ENCODE assay signal across 10 cellular contexts in genomic region chr18:63158676-63159291, GRCh38.
DNase-seq lines count a peak whose midpoint lies in the region; ATAC-seq and TF ChIP-seq lines count a peak whose summit lies in the region.
"Had no signal": no experiment of that assay in that cellular context is flagged by ENCODE, and none has a peak within 500 bp of the region (broad histone marks: within the 10 kb centered on the region; RNA-seq: fewer than 3 reads in every experiment).

No MANE protein-coding gene starts in this region.

- no peak overlapping the region for H3K4me3 ChIP-seq in esophagus squamous epithelium
- H3K4me3 ChIP-seq in gastroesophageal sphincter: no peak overlapping the region
- H3K4me3 ChIP-seq: smooth muscle cell had no signal

- intact Hi-C loops in esophagus squamous epithelium (cut with DNase I): no loop called here

- no peaks in the 10 kb centered on the region for H3K9me3 ChIP-seq in esophagus squamous epithelium
- no peaks in the 10 kb centered on the region for H3K9me3 ChIP-seq in gastroesophageal sphincter

- ATAC-seq in GM18502 (IDR thresholded peaks at IDR 0.05; ENCODE audit: poor library complexity, unreplicated experiment) (peak; percentile 14), HG03108 (IDR thresholded peaks at IDR 0.05; ENCODE audit: unreplicated experiment) (peak; percentile 11), GM21423 (IDR thresholded peaks at IDR 0.05; ENCODE audit: unreplicated experiment) (no peak), gastroesophageal sphincter (no peak)
- ATAC-seq in activated T-cell treated with anti-CD3 and anti-CD28 coated beads, Interleukin-2, amount 50 U/mL, for 72 hours (replicated peaks in 1 of 2): peak; percentile 9 to 11
- ATAC-seq: left cardiac atrium had no signal

- H3K27ac ChIP-seq in esophagus squamous epithelium (peak overlapping the region in 2 of 4 donors; percentile 14 to 63), gastroesophageal sphincter (peak overlapping the region in 1 of 4 donors; percentile 21)

- H3K36me3 Mint-ChIP-seq in activated T-cell treated with anti-CD3 and anti-CD28 coated beads, Interleukin-2, amount 50 U/mL, for 72 hours (ENCODE audit: insufficient read depth in 2 of 2): peaks cover 4 to 24% of the 10 kb centered on the region in 2 donors

- TF ChIP-seq CTCF in esophagus squamous epithelium (IDR thresholded peaks at IDR 0.05) (no peak), gastroesophageal sphincter (IDR thresholded peaks at IDR 0.05) (no peak)

- peaks cover 29 to 87% (median 29%) of the 10 kb centered on the region in 3 donors for H3K4me1 ChIP-seq in esophagus squamous epithelium
- peaks cover 0 to 83% (median 14%) of the 10 kb centered on the region in 3 donors for H3K4me1 ChIP-seq in gastroesophageal sphincter

- peaks cover 100% of the 10 kb centered on the region for H3K4me1 Mint-ChIP-seq in activated T-cell treated with anti-CD3 and anti-CD28 coated beads, Interleukin-2, amount 50 U/mL, for 72 hours (ENCODE audit: low read depth)

- TF ChIP-seq POLR2A in esophagus squamous epithelium (IDR thresholded peaks at IDR 0.05) (no peak), gastroesophageal sphincter (IDR thresholded peaks at IDR 0.05) (no peak)

- H3K27me3 ChIP-seq in esophagus squamous epithelium (no peaks in the 10 kb centered on the region), gastroesophageal sphincter (no peaks in the 10 kb centered on the region)

- no peaks in the 10 kb centered on the region for H3K9me3 Mint-ChIP-seq in activated T-cell treated with anti-CD3 and anti-CD28 coated beads, Interleukin-2, amount 50 U/mL, for 72 hours

- WGBS in esophagus squamous epithelium, 2 donors: 68 to 77% methylated on average over 6 of the region's 6 CpGs
- 84 to 85% methylated on average over 6 of the region's 6 CpGs for whole genome bisulfite sequencing in gastroesophageal sphincter (ENCODE audit: low coverage in 1 of 2), 2 donors

- peak overlapping the region; percentile 70 to 96 for H3K4me3 Mint-ChIP-seq in activated T-cell treated with anti-CD3 and anti-CD28 coated beads, Interleukin-2, amount 50 U/mL, for 72 hours

- no peak for TF ChIP-seq EP300 in gastroesophageal sphincter (IDR thresholded peaks at IDR 0.05)

- peak; percentile 53 to 62 for DNase-seq in activated T-cell treated with anti-CD3 and anti-CD28 coated beads, Interleukin-2, amount 50 U/mL, for 72 hours
- peak; percentile 51 to 64 for DNase-seq in stimulated activated CD4-positive, alpha-beta T cell treated with anti-CD3 and anti-CD28 coated beads, Interleukin-2, amount 100 ng/mL, for 24 hours
- DNase-seq in esophagus squamous epithelium (lab: John Stamatoyannopoulos, UW) (no peak), NCI-H1092 (lab: John Stamatoyannopoulos, UW) (no peak)
- DNase-seq: left cardiac atrium had no signal

- no peaks in the 10 kb centered on the region for H3K27me3 Mint-ChIP-seq in activated T-cell treated with anti-CD3 and anti-CD28 coated beads, Interleukin-2, amount 50 U/mL, for 72 hours (ENCODE audit: low read depth)

- H3K36me3 ChIP-seq in esophagus squamous epithelium (no peaks in the 10 kb centered on the region), gastroesophageal sphincter (no peaks in the 10 kb centered on the region)

- peak overlapping the region; percentile 98 for H3K27ac Mint-ChIP-seq in activated T-cell treated with anti-CD3 and anti-CD28 coated beads, Interleukin-2, amount 50 U/mL, for 72 hours

Comparison
In these comparisons a context has a peak if more than half of its experiments do, and no peak if none do; other contexts are left out.
1. ATAC-seq: peak in GM18502 (single experiment), HG03108 (single experiment) and activated T-cell treated with anti-CD3 and anti-CD28 coated beads, Interleukin-2, amount 50 U/mL, for 72 hours (2 of 2); none in GM21423 (single experiment) and gastroesophageal sphincter (single experiment).
2. DNase-seq: peak in activated T-cell treated with anti-CD3 and anti-CD28 coated beads, Interleukin-2, amount 50 U/mL, for 72 hours (2 of 2) and stimulated activated CD4-positive, alpha-beta T cell treated with anti-CD3 and anti-CD28 coated beads, Interleukin-2, amount 100 ng/mL, for 24 hours (2 of 2); none in esophagus squamous epithelium (single experiment) and NCI-H1092 (single experiment).